Comparison of ENCODE assay signal across 8 cellular contexts in genomic region chr2:120737802-120738516, GRCh38. TPM values are rescaled to one million over a fixed set of nuclear protein-coding genes. Genes with fewer than 3 reads are reported as not detected.
A peak's percentile ranks its signal among the peaks of the same experiment; 100 is the strongest.
DNase-seq lines count a peak whose midpoint lies in the region; ATAC-seq, FAIRE-seq and TF ChIP-seq lines count a peak whose summit lies in the region.

No MANE protein-coding gene starts in this region.

- H3K79me2 ChIP-seq in H1 (ENCODE audit: control insufficient read depth in 1 of 2, insufficient read depth in 2 of 2, low read length in 2 of 2): peaks cover under 1 to 53% of the 10 kb centered on the region in 2 experiments; a peak in 3 of 4 replicates

- CTCF ChIA-PET in H1 (lab: Charles Lee; ENCODE audit: partially characterized antibody): interaction anchor here (0.6 to 4.4 kb wide), 24 partner anchors 9 to 334 kb away, joined by 3 to 20 read pairs (median 4); no protein-coding TSS in a partner anchor

- peak overlapping the region; percentile 92; the same call in 1 of the 2 replicates for H3K18ac ChIP-seq in H1 (ENCODE audit: extremely low read depth, low read length)

- peaks cover 2% of the 10 kb centered on the region; the same call in 1 of the 2 replicates for H3K79me1 ChIP-seq in H1 (ENCODE audit: low read depth, low read length)

- no peak overlapping the region for H2AFZ ChIP-seq in H1 (ENCODE audit: low read length)

- no peak overlapping the region for H3K14ac ChIP-seq in H1 (ENCODE audit: insufficient read length)

- POLR2A ChIA-PET in H1 (lab: Charles Lee; ENCODE audit: partially characterized antibody): interaction anchor here (0.6 to 6.6 kb wide), 26 partner anchors 10 to 337 kb away, joined by 3 to 38 read pairs (median 4); no protein-coding TSS in a partner anchor

- TF ChIP-seq RAD21 in H1 (IDR thresholded peaks at IDR 0.05 in 1 of 2, conservative IDR thresholded peaks at IDR 0.05 in 1 of 2; ENCODE audit: low read depth in 2 of 2, low read length in 2 of 2): no peak; a peak in 1 of 4 replicates

- peak; percentile 13 for FAIRE-seq in H1 (lab: Jason Lieb, UNC)

- peak overlapping the region; percentile 52 for H3K56ac ChIP-seq in H1 (replicated peaks; ENCODE audit: insufficient read length, low read depth, low read length)

- ATAC-seq in GM19023 (IDR thresholded peaks at IDR 0.05; ENCODE audit: unreplicated experiment): no peak

- H3K36me3 ChIP-seq in H1 (ENCODE audit: control insufficient read depth in 2 of 4, insufficient read depth in 4 of 4, low read length in 3 of 4): no peaks in the 10 kb centered on the region; a peak in 1 of 8 replicates

- H3K9ac ChIP-seq in H1 (replicated peaks in 1 of 4; ENCODE audit: extremely low read depth in 1 of 4, low read depth in 3 of 4, low read length in 3 of 4): peak overlapping the region in 3 of 4 experiments; percentile 40 to 88 (median 44); a peak in 5 of 7 replicates

- H4K20me1 ChIP-seq in H1 (replicated peaks in 1 of 2; ENCODE audit: control insufficient read depth in 1 of 2, insufficient read depth in 2 of 2, low read length in 2 of 2): no peaks in the 10 kb centered on the region

- 2% methylated on average over 14 of the region's 14 CpGs; no CpG with 5 or more reads in 1 of the 2 experiments for WGBS in H1 (ENCODE audit: extremely low coverage in 1 of 2, insufficient coverage in 1 of 2, insufficient read length in 1 of 2, insufficient replicate concordance in 2 of 2, low coverage in 1 of 2, low lambda C conversion rate in 2 of 2, missing lambda C conversion rate in 1 of 2), 2 experiments

- H2BK5ac ChIP-seq in H1 (ENCODE audit: low read depth, low read length): peak overlapping the region; percentile 95; the same call in 1 of the 2 replicates

- H4K5ac ChIP-seq in H1 (ENCODE audit: insufficient read length, low read depth, low read length): peak overlapping the region; percentile 41

- no peaks in the 10 kb centered on the region; a peak in 1 of 7 replicates for H3K27me3 ChIP-seq in H1 (replicated peaks in 1 of 4; ENCODE audit: control insufficient read depth in 3 of 4, extremely low read depth in 1 of 4, insufficient read depth in 3 of 4, low read length in 3 of 4)

- DNase-seq in AG10803 (ENCODE audit: low read depth): no peak
- DNase-seq in NCI-H1105 treated with DMSO at 0.1 percent for 48 hours (lab: John Stamatoyannopoulos, UW): peak; percentile 37
- DNase-seq in H1 (ENCODE audit: low read depth in 1 of 2, low spot score in 2 of 2): peak in 1 of 2 experiments; percentile 67
- DNase-seq in neural crest cell (ENCODE audit: low read depth, low spot score): no peak
- no peak for DNase-seq in anterior cingulate cortex (lab: John Stamatoyannopoulos, UW)
- no peak for DNase-seq in GOT3 (lab: John Stamatoyannopoulos, UW)
- DNase-seq in stimulated activated naive CD4-positive, alpha-beta T cell (lab: John Stamatoyannopoulos, UW): no peak

- H2AK5ac ChIP-seq in H1 (ENCODE audit: low read depth, low read length): 0 out of 2 replicates have a peak overlapping the region, but pooled peaks have one; percentile 30

- no peak for TF ChIP-seq CTCF in AG10803 (conservative IDR thresholded peaks at IDR 0.05; ENCODE audit: low read length)
- TF ChIP-seq CTCF in H1 (IDR thresholded peaks at IDR 0.05; ENCODE audit: control extremely low read depth in 1 of 3, insufficient read depth in 1 of 3, low read depth in 1 of 3, low read length in 3 of 3): no peak
- TF ChIP-seq CTCF in neural crest cell (conservative IDR thresholded peaks at IDR 0.05): no peak

- no peaks in the 10 kb centered on the region for H3K9me3 Mint-ChIP-seq in neural crest cell

- H3K36me3 Mint-ChIP-seq in neural crest cell (ENCODE audit: low read depth): no peaks in the 10 kb centered on the region

- no peak for TF ChIP-seq POLR2A in H1 (IDR thresholded peaks at IDR 0.05; ENCODE audit: control extremely low read depth in 1 of 2, low read depth in 2 of 2, low read length in 2 of 2)

- H3K4me2 ChIP-seq in H1 (ENCODE audit: insufficient read depth in 1 of 2, low read depth in 2 of 2, low read length in 2 of 2): peak overlapping the region; percentile 91 to 99

- H3K4me3 ChIP-seq in AG10803 (ENCODE audit: low read length) (peak overlapping the region; percentile 81), H1 (ENCODE audit: extremely low read depth in 1 of 4, insufficient read depth in 2 of 4, low read depth in 3 of 4, low read length in 4 of 4) (peak overlapping the region; percentile 80 to 91 (median 89))

- peaks cover 37% of the 10 kb centered on the region for H3K23me2 ChIP-seq in H1 (ENCODE audit: low read depth, low read length)

- H3K4me3 Mint-ChIP-seq in neural crest cell: peak overlapping the region; percentile 94

- peak overlapping the region; percentile 60; the same call in 1 of the 2 replicates for H2BK12ac ChIP-seq in H1 (ENCODE audit: low read depth, low read length)

- no peak for TF ChIP-seq EP300 in H1 (IDR thresholded peaks at IDR 0.05; ENCODE audit: borderline replicate concordance in 1 of 2, low read depth in 2 of 2, low read length in 2 of 2)

- no peak overlapping the region for H3K27ac ChIP-seq in H1 (ENCODE audit: low read depth, low read length)

- H2BK20ac ChIP-seq in H1 (ENCODE audit: low read length): 0 out of 2 replicates have a peak overlapping the region, but pooled peaks have one; percentile 43

- H3K27ac Mint-ChIP-seq in neural crest cell (ENCODE audit: unreplicated experiment): no peak overlapping the region

- H4K8ac ChIP-seq in H1 (ENCODE audit: extremely low read depth, insufficient read depth, low read length): no peak overlapping the region

- no peak overlapping the region for H3K23ac ChIP-seq in H1 (ENCODE audit: insufficient read length)

- peaks cover 72% of the 10 kb centered on the region for H3K27me3 Mint-ChIP-seq in neural crest cell (ENCODE audit: low read depth)

- H4K91ac ChIP-seq in H1 (replicated peaks; ENCODE audit: insufficient read length, low read length): peak overlapping the region; percentile 36

- peaks cover 63% of the 10 kb centered on the region for H3K4me1 Mint-ChIP-seq in neural crest cell

- H3K4me1 ChIP-seq in H1 (replicated peaks in 1 of 4; ENCODE audit: control insufficient read depth in 3 of 4, insufficient read depth in 4 of 4, low read length in 3 of 4): peaks cover 18 to 36% (median 25%) of the 10 kb centered on the region in 4 experiments

- H3K9me3 ChIP-seq in H1 (ENCODE audit: insufficient read depth in 2 of 2, low read depth in 1 of 2, low read length in 1 of 2): no peaks in the 10 kb centered on the region

- H2BK120ac ChIP-seq in H1 (replicated peaks; ENCODE audit: low read depth, low read length): peak overlapping the region; percentile 14

- no peak overlapping the region for H2BK15ac ChIP-seq in H1 (ENCODE audit: low read length)

- H3K4ac ChIP-seq in H1 (replicated peaks; ENCODE audit: insufficient read length, low read depth, low read length): no peak overlapping the region

TF ChIP-seq in H1, 55 proteins besides CTCF, POLR2A, EP300 and RAD21 (continues in another document):
- 0 out of 2 replicates have a peak, but pooled peaks have one; percentile 31 for TF ChIP-seq TAF1 (IDR thresholded peaks at IDR 0.05; ENCODE audit: low read depth, low read length)
- no peak for TF ChIP-seq KDM4A (IDR thresholded peaks at IDR 0.05; ENCODE audit: low read depth, low read length, severe bottlenecking)
- TF ChIP-seq FOSL1 (IDR thresholded peaks at IDR 0.05; ENCODE audit: insufficient read depth, low read depth, low read length): no peak
- TF ChIP-seq NRF1 (IDR thresholded peaks at IDR 0.05; ENCODE audit: low read depth, low read length): no peak

RNA-seq across cellular contexts. Expression of gene GLI2, which starts 2.3 kb away (rescaled TPM):
- 46.9 and 49.8 TPM in 2 replicates for total RNA-seq in H1 (2021; fragmentation: NEBNext Ultra II Directional; extraction: Animal tissue kit (Norgen Biotek cat#: 25700))
- polyA plus RNA-seq in H1 (2011; rRNA removed): 18.4 and 28.8 TPM in 2 replicates
- 12.7 TPM for polyA plus RNA-seq in H1 (2011; cell fraction: cytosol; rRNA removed)
- 59.5 TPM for polyA plus RNA-seq in H1 (2011; cell fraction: nucleus; rRNA removed)
- polyA plus RNA-seq in H1 (2012, experiment 1 of 2): 17.6 to 27.8 TPM (median 24.7 TPM) in 4 replicates
- polyA plus RNA-seq in H1 (2012, experiment 2 of 2): 9.7 TPM
- polyA plus RNA-seq in H1 (2013, experiment 1 of 2): 17.1 TPM
- 16.9 TPM for polyA plus RNA-seq in H1 (2013, experiment 2 of 2)
- polyA minus RNA-seq in H1 (2011; rRNA and poly(A)+ RNA removed): 17.2 and 19.9 TPM in 2 replicates
- polyA minus RNA-seq in H1 (2011; cell fraction: cytosol; rRNA and poly(A)+ RNA removed): 23.0 TPM
- polyA minus RNA-seq in H1 (2011; cell fraction: nucleus; rRNA and poly(A)+ RNA removed): 42.4 TPM
- 48.8 and 49.1 TPM in 2 replicates for total RNA-seq in neural crest cell
